Comparison of ENCODE assay signal across 16 cellular contexts in the genomic region with DNA sequence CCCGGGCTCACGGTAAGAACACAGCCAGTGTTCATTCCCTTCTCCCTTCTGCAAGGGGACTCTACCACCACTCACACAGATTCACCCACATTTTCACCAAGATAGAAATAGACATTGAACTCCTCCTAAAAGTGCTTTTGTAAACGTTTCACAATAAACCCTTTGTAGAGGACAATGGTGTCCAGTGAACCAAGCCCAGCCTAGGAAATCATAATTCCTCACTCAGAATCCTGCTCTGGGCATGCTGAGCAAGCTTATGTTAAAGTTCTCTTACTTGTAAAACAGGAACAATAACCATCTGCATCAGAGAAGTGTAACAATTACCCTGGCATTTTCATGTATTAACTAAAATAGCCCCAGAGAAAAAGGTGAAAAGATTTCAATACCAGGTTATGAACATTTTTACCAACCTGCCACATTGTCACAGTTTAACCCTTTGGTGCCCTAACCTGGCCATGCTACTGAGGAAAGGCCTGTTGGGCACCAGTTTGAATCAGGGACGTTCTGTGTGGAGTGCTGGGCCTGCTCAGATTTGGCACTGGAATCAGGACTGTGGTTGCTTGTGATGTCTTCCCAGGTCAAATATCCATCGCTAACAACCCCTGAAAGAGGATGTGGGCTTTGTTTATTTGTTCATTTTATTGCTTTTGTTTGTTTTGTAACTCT. TPM values are rescaled to one million over a fixed set of nuclear protein-coding genes. Genes with fewer than 3 reads are reported as not detected.
DNase-seq lines count a peak whose midpoint lies in the region; ATAC-seq lines count a peak whose summit lies in the region.
"Had no signal": no experiment of that assay in that cellular context is flagged by ENCODE, and none has a peak within 500 bp of the region (broad histone marks: within the 10 kb centered on the region; RNA-seq: fewer than 3 reads in every experiment).

No MANE protein-coding gene starts in this region.

- peak overlapping the region; percentile 80 for H3K27ac Mint-ChIP-seq in activated T-cell treated with anti-CD3 and anti-CD28 coated beads, Interleukin-2, amount 50 U/mL, for 72 hours
- H3K27ac Mint-ChIP-seq in activated T-helper 17 cell treated with anti-CD3 and anti-CD28 coated beads, Interleukin-2, amount 50 U/mL, for 72 hours: peak overlapping the region; percentile 51
- peak overlapping the region; percentile 38 for H3K27ac Mint-ChIP-seq in stimulated activated naive B cell treated with anti-CD40 and anti-IgM and Interleukin-4, amounts not matched to agents 10 μg/mL and 1 μg/mL and 100 μg/mL, for 72 hours
- H3K27ac Mint-ChIP-seq: activated CD4-positive, alpha-beta T cell treated with anti-CD3 and anti-CD28 coated beads for 36 hours; endodermal cell; stimulated activated effector memory CD8-positive, alpha-beta T cell treated with anti-CD3 and anti-CD28 coated beads, Interleukin-12 subunit alpha, Interleukin-12 subunit beta, amount 100 ng/mL, for 72 hours had no signal

- peaks cover 72% of the 10 kb centered on the region for H3K4me1 Mint-ChIP-seq in activated T-cell treated with anti-CD3 and anti-CD28 coated beads, Interleukin-2, amount 50 U/mL, for 72 hours (ENCODE audit: low read depth)
- H3K4me1 Mint-ChIP-seq in activated T-helper 17 cell treated with anti-CD3 and anti-CD28 coated beads, Interleukin-2, amount 50 U/mL, for 72 hours: peaks cover 50% of the 10 kb centered on the region
- H3K4me1 Mint-ChIP-seq in stimulated activated naive B cell treated with anti-CD40 and anti-IgM and Interleukin-4, amounts not matched to agents 10 μg/mL and 1 μg/mL and 100 μg/mL, for 72 hours: peaks cover 10 to 28% of the 10 kb centered on the region in 2 donors
- H3K4me1 Mint-ChIP-seq: endodermal cell had no signal

- H3K27me3 ChIP-seq in layer of hippocampus (ENCODE audit: control insufficient read depth, insufficient read depth, low read length): no peaks in the 10 kb centered on the region

- no peak for ATAC-seq in activated T-cell treated with anti-CD3 and anti-CD28 coated beads, Interleukin-2, amount 50 U/mL, for 72 hours (replicated peaks in 1 of 2)
- no peak for ATAC-seq in activated T-helper 17 cell treated with anti-CD3 and anti-CD28 coated beads, Interleukin-2, amount 50 U/mL, for 72 hours (replicated peaks)
- ATAC-seq in stimulated activated naive B cell treated with anti-CD40 and anti-IgM and Interleukin-4, amounts not matched to agents 10 μg/mL and 1 μg/mL and 100 μg/mL, for 72 hours (replicated peaks): no peak
- ATAC-seq in HG02798 (IDR thresholded peaks at IDR 0.05; ENCODE audit: poor library complexity, unreplicated experiment): no peak
- ATAC-seq: activated CD4-positive, alpha-beta T cell treated with anti-CD3 and anti-CD28 coated beads for 36 hours; mucosa of descending colon; stimulated activated effector memory CD8-positive, alpha-beta T cell treated with anti-CD3 and anti-CD28 coated beads, Interleukin-12 subunit alpha, Interleukin-12 subunit beta, amount 100 ng/mL, for 72 hours had no signal

- DNase-seq in activated T-cell treated with anti-CD3 and anti-CD28 coated beads, Interleukin-2, amount 50 U/mL, for 72 hours: no peak
- DNase-seq in activated T-cell treated with anti-CD3 and anti-CD28 coated beads for 4 hours (no peak), DMS153 treated with DMSO at 0.1 percent for 48 hours (lab: John Stamatoyannopoulos, UW; ENCODE audit: unreplicated experiment) (no peak), NCI-H1436 treated with DMSO at 0.1 percent for 48 hours (lab: John Stamatoyannopoulos, UW) (no peak)
- no peak for DNase-seq in stimulated activated naive B cell treated with anti-CD40 and anti-IgM and Interleukin-4, amounts not matched to agents 10 μg/mL and 1 μg/mL and 100 μg/mL, for 72 hours
- DNase-seq: activated CD4-positive, alpha-beta T cell treated with anti-CD3 and anti-CD28 coated beads for 36 hours; activated effector memory CD4-positive, alpha-beta T cell treated with Interleukin-2 at 50 U/mL for 16 hours; endodermal cell; mucosa of descending colon; NCI-H1694 treated with DMSO at 0.1 percent for 48 hours; NCI-H526; stimulated activated CD4-positive, alpha-beta T cell treated with anti-CD3 and anti-CD28 coated beads, Interleukin-4, amount 100 ng/mL, for 1 hour had no signal

- H3K27ac ChIP-seq in layer of hippocampus (ENCODE audit: low read depth, low read length): peak overlapping the region; percentile 71

- H3K27me3 Mint-ChIP-seq in activated T-cell treated with anti-CD3 and anti-CD28 coated beads, Interleukin-2, amount 50 U/mL, for 72 hours (ENCODE audit: low read depth): no peaks in the 10 kb centered on the region
- H3K27me3 Mint-ChIP-seq in activated T-helper 17 cell treated with anti-CD3 and anti-CD28 coated beads, Interleukin-2, amount 50 U/mL, for 72 hours: no peaks in the 10 kb centered on the region
- no peaks in the 10 kb centered on the region for H3K27me3 Mint-ChIP-seq in stimulated activated naive B cell treated with anti-CD40 and anti-IgM and Interleukin-4, amounts not matched to agents 10 μg/mL and 1 μg/mL and 100 μg/mL, for 72 hours
- H3K27me3 Mint-ChIP-seq: activated CD4-positive, alpha-beta T cell treated with anti-CD3 and anti-CD28 coated beads for 36 hours had no signal

- peaks cover 21 to 29% of the 10 kb centered on the region in 2 donors for H3K36me3 Mint-ChIP-seq in activated T-cell treated with anti-CD3 and anti-CD28 coated beads, Interleukin-2, amount 50 U/mL, for 72 hours (ENCODE audit: insufficient read depth in 2 of 2)
- H3K36me3 Mint-ChIP-seq in activated T-helper 17 cell treated with anti-CD3 and anti-CD28 coated beads, Interleukin-2, amount 50 U/mL, for 72 hours (ENCODE audit: low read depth): peaks cover 44% of the 10 kb centered on the region
- no peaks in the 10 kb centered on the region for H3K36me3 Mint-ChIP-seq in stimulated activated naive B cell treated with anti-CD40 and anti-IgM and Interleukin-4, amounts not matched to agents 10 μg/mL and 1 μg/mL and 100 μg/mL, for 72 hours

- peak overlapping the region in 1 of 2 donors; percentile 63 for H3K4me3 Mint-ChIP-seq in activated T-cell treated with anti-CD3 and anti-CD28 coated beads, Interleukin-2, amount 50 U/mL, for 72 hours
- peak overlapping the region; percentile 32 for H3K4me3 Mint-ChIP-seq in activated T-helper 17 cell treated with anti-CD3 and anti-CD28 coated beads, Interleukin-2, amount 50 U/mL, for 72 hours
- no peak overlapping the region for H3K4me3 Mint-ChIP-seq in stimulated activated naive B cell treated with anti-CD40 and anti-IgM and Interleukin-4, amounts not matched to agents 10 μg/mL and 1 μg/mL and 100 μg/mL, for 72 hours
- H3K4me3 Mint-ChIP-seq: activated CD4-positive, alpha-beta T cell treated with anti-CD3 and anti-CD28 coated beads for 36 hours; endodermal cell; stimulated activated effector memory CD8-positive, alpha-beta T cell treated with anti-CD3 and anti-CD28 coated beads, Interleukin-12 subunit alpha, Interleukin-12 subunit beta, amount 100 ng/mL, for 72 hours had no signal

- peaks cover 0 to 1% of the 10 kb centered on the region in 2 donors for H3K9me3 Mint-ChIP-seq in activated T-cell treated with anti-CD3 and anti-CD28 coated beads, Interleukin-2, amount 50 U/mL, for 72 hours
- H3K9me3 Mint-ChIP-seq in activated T-helper 17 cell treated with anti-CD3 and anti-CD28 coated beads, Interleukin-2, amount 50 U/mL, for 72 hours: no peaks in the 10 kb centered on the region
- no peaks in the 10 kb centered on the region for H3K9me3 Mint-ChIP-seq in stimulated activated naive B cell treated with anti-CD40 and anti-IgM and Interleukin-4, amounts not matched to agents 10 μg/mL and 1 μg/mL and 100 μg/mL, for 72 hours
- H3K9me3 Mint-ChIP-seq: endodermal cell; stimulated activated effector memory CD8-positive, alpha-beta T cell treated with anti-CD3 and anti-CD28 coated beads, Interleukin-12 subunit alpha, Interleukin-12 subunit beta, amount 100 ng/mL, for 72 hours had no signal

RNA-seq across cellular contexts. Expression of a gene that starts 22.5 kb away (rescaled TPM):
- total RNA-seq in activated T-cell treated with anti-CD3 and anti-CD28 coated beads, Interleukin-2, amount 50 U/mL, for 72 hours: 100 to 1,000 TPM; 394 to 497 TPM
- 100 to 1,000 TPM; 406 to 520 TPM for total RNA-seq in activated T-helper 17 cell treated with anti-CD3 and anti-CD28 coated beads, Interleukin-2, amount 50 U/mL, for 72 hours

RNA-seq across cellular contexts. Expression of a gene that starts 56.6 kb away (rescaled TPM):
- 100 to 1,000 TPM in 1 of 2 donors, 10 to 100 TPM in 1; 84.4 to 123 TPM for total RNA-seq in activated T-cell treated with anti-CD3 and anti-CD28 coated beads, Interleukin-2, amount 50 U/mL, for 72 hours
- 100 to 1,000 TPM; 104 to 170 TPM for total RNA-seq in activated T-helper 17 cell treated with anti-CD3 and anti-CD28 coated beads, Interleukin-2, amount 50 U/mL, for 72 hours
